7 cellular contexts compared by ENCODE assay signal in genomic region chr3:23740517-23741402, GRCh38.
DNase-seq lines count a peak whose midpoint lies in the region; ATAC-seq and TF ChIP-seq lines count a peak whose summit lies in the region.

No MANE protein-coding gene starts in this region.

- peaks cover 3% of the 10 kb centered on the region for H3K4me1 Mint-ChIP-seq in activated naive CD8-positive, alpha-beta T cell treated with anti-CD3 and anti-CD28 coated beads, Interleukin-2, amount 10 ng/mL, durations not matched to agents 7 days and 5 days

- peak overlapping the region; percentile 28; the same call in 1 of the 2 replicates for H3K4me2 ChIP-seq in MM.1S (ENCODE audit: low read depth, low read length)

- H3F3A ChIP-seq in MM.1S (ENCODE audit: insufficient read depth, low read length), result 0 out of 2 replicates have a peak, but pooled peaks cover 4% of the 10 kb centered on the region

- intact Hi-C loops in gastrocnemius medialis (cut with DNase I; ENCODE audit: low total_unique reads), result no loop called here

- in situ Hi-C loops in gastrocnemius medialis (cut with MboI; ENCODE audit: low sequenced_read_pairs in 4 of 4) (no loop called here), ACHN (cut with HindIII; ENCODE audit: low pct_ligation_motif_present, low pct_unique_long_range_greater_than_20kb, low sequenced_read_pairs) (no loop called here)

- TF ChIP-seq POLR2A in gastrocnemius medialis (IDR thresholded peaks at IDR 0.05), result no peak

- peak; percentile 42 for DNase-seq in H7
- peak; percentile 65 for DNase-seq in MM.1S
- DNase-seq in activated naive CD8-positive, alpha-beta T cell treated with anti-CD3 and anti-CD28 coated beads, Interleukin-2, amount 10 ng/mL, durations not matched to agents 7 days and 5 days, result no peak
- DNase-seq in gastrocnemius medialis, result peak in 1 of 2 donors; percentile 19
- DNase-seq in cerebellar nuclear complex (lab: John Stamatoyannopoulos, UW), result no peak
- no peak for DNase-seq in ACHN

- ATAC-seq in GM18868 (IDR thresholded peaks at IDR 0.05; ENCODE audit: unreplicated experiment) (peak; percentile 88), gastrocnemius medialis (peak; percentile 79 to 90)
- peak; percentile 71 for ATAC-seq in activated naive CD8-positive, alpha-beta T cell treated with anti-CD3 and anti-CD28 coated beads, Interleukin-2, amount 10 ng/mL, durations not matched to agents 7 days and 5 days (ENCODE audit: low read depth)

- H3K27me3 ChIP-seq in H7 (ENCODE audit: control insufficient read depth, insufficient read depth, low read length) (peaks cover 31% of the 10 kb centered on the region), MM.1S (replicated peaks; ENCODE audit: insufficient read depth, low read length) (no peaks in the 10 kb centered on the region), gastrocnemius medialis (no peaks in the 10 kb centered on the region)

- H3K9ac ChIP-seq in MM.1S (ENCODE audit: low read length), result no peak overlapping the region

- no peaks in the 10 kb centered on the region for H3K79me2 ChIP-seq in MM.1S (ENCODE audit: low read length)

- no peaks in the 10 kb centered on the region for H3K9me3 Mint-ChIP-seq in activated naive CD8-positive, alpha-beta T cell treated with anti-CD3 and anti-CD28 coated beads, Interleukin-2, amount 10 ng/mL, durations not matched to agents 7 days and 5 days

- no peaks in the 10 kb centered on the region for H3K9me2 ChIP-seq in MM.1S (replicated peaks; ENCODE audit: insufficient read depth, low read length)

- peaks cover 21% of the 10 kb centered on the region for H3K4me1 ChIP-seq in MM.1S (ENCODE audit: low read length)
- peaks cover 0 to 23% of the 10 kb centered on the region in 2 donors for H3K4me1 ChIP-seq in gastrocnemius medialis

- H3K27ac ChIP-seq in MM.1S (ENCODE audit: low read length), result no peak overlapping the region; the same call in 1 of the 2 replicates
- peak overlapping the region in 3 of 4 donors; percentile 1 to 85 (median 72) for H3K27ac ChIP-seq in gastrocnemius medialis

- H3K36me3 ChIP-seq in H7 (replicated peaks; ENCODE audit: control insufficient read depth, insufficient read depth, low read length) (no peaks in the 10 kb centered on the region), MM.1S (replicated peaks; ENCODE audit: insufficient read depth, low read length) (no peaks in the 10 kb centered on the region), gastrocnemius medialis (no peaks in the 10 kb centered on the region)

- POLR2A ChIA-PET in activated naive CD8-positive, alpha-beta T cell treated with anti-CD3 and anti-CD28 coated beads, Interleukin-2, amount 10 ng/mL, durations not matched to agents 7 days and 5 days (lab: Charles Lee), result no interaction called here

- no peaks in the 10 kb centered on the region for H3K9me3 ChIP-seq in MM.1S (replicated peaks; ENCODE audit: insufficient read depth, low read length)
- H3K9me3 ChIP-seq in gastrocnemius medialis, result no peaks in the 10 kb centered on the region

- H3K4me3 ChIP-seq in H7 (ENCODE audit: insufficient read depth, low read depth, low read length) (no peak overlapping the region), MM.1S (ENCODE audit: low read length) (no peak overlapping the region), gastrocnemius medialis (no peak overlapping the region)

- H3K27me3 Mint-ChIP-seq in activated naive CD8-positive, alpha-beta T cell treated with anti-CD3 and anti-CD28 coated beads, Interleukin-2, amount 10 ng/mL, durations not matched to agents 7 days and 5 days, result peaks cover 32% of the 10 kb centered on the region

- H4K20me1 ChIP-seq in MM.1S (ENCODE audit: insufficient read depth, low read length), result no peaks in the 10 kb centered on the region

- H2AFZ ChIP-seq in MM.1S (ENCODE audit: low read length), result no peak overlapping the region

- no peak overlapping the region for H3K27ac Mint-ChIP-seq in activated naive CD8-positive, alpha-beta T cell treated with anti-CD3 and anti-CD28 coated beads, Interleukin-2, amount 10 ng/mL, durations not matched to agents 7 days and 5 days

- H3K4me3 Mint-ChIP-seq in activated naive CD8-positive, alpha-beta T cell treated with anti-CD3 and anti-CD28 coated beads, Interleukin-2, amount 10 ng/mL, durations not matched to agents 7 days and 5 days, result no peak overlapping the region

- TF ChIP-seq CTCF in MM.1S (IDR thresholded peaks at IDR 0.05; ENCODE audit: low read length) (no peak), gastrocnemius medialis (IDR thresholded peaks at IDR 0.05 in 4 of 5, conservative IDR thresholded peaks at IDR 0.05 in 1 of 5) (no peak)

- no peaks in the 10 kb centered on the region for H3K36me3 Mint-ChIP-seq in activated naive CD8-positive, alpha-beta T cell treated with anti-CD3 and anti-CD28 coated beads, Interleukin-2, amount 10 ng/mL, durations not matched to agents 7 days and 5 days

Comparison
In these comparisons a context has a peak if more than half of its experiments do, and no peak if none do; other contexts are left out.
1. DNase-seq: peak in H7 (single experiment) and MM.1S (single experiment); none in activated naive CD8-positive, alpha-beta T cell treated with anti-CD3 and anti-CD28 coated beads, Interleukin-2, amount 10 ng/mL, durations not matched to agents 7 days and 5 days (single experiment), cerebellar nuclear complex (0 of 2) and ACHN (single experiment).
2. Peak in every context shown above with its lines, with median percentiles within 50 percentile points of each other: ATAC-seq.